In genomic region chr16:73060948-73061495, GRCh38 we compare ENCODE assay signal across 1 cellular context.
TF ChIP-seq lines count a peak whose summit lies in the region.

No MANE protein-coding gene starts in this region.

TF ChIP-seq in WTC11, 78 proteins besides CTCF, POLR2A, EP300 and RAD21 (continued from another document):
- TF ChIP-seq, protein P1, sequence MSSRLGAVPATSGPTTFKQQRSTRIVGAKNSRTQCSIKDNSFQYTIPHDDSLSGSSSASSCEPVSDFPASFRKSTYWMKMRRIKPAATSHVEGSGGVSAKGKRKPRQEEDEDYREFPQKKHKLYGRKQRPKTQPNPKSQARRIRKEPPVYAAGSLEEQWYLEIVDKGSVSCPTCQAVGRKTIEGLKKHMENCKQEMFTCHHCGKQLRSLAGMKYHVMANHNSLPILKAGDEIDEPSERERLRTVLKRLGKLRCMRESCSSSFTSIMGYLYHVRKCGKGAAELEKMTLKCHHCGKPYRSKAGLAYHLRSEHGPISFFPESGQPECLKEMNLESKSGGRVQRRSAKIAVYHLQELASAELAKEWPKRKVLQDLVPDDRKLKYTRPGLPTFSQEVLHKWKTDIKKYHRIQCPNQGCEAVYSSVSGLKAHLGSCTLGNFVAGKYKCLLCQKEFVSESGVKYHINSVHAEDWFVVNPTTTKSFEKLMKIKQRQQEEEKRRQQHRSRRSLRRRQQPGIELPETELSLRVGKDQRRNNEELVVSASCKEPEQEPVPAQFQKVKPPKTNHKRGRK (CRISPR knock-in tag; IDR thresholded peaks at IDR 0.05; ENCODE audit: borderline replicate concordance) = no peak
- TF ChIP-seq CDX4 (CRISPR knock-in tag; IDR thresholded peaks at IDR 0.05; ENCODE audit: borderline replicate concordance) (no peak), FOXP1 (CRISPR knock-in tag; IDR thresholded peaks at IDR 0.05; ENCODE audit: borderline replicate concordance) (no peak), FOXP4 (CRISPR knock-in tag; IDR thresholded peaks at IDR 0.05) (no peak)
